1 cellular context compared by ENCODE assay signal in the genomic region with DNA sequence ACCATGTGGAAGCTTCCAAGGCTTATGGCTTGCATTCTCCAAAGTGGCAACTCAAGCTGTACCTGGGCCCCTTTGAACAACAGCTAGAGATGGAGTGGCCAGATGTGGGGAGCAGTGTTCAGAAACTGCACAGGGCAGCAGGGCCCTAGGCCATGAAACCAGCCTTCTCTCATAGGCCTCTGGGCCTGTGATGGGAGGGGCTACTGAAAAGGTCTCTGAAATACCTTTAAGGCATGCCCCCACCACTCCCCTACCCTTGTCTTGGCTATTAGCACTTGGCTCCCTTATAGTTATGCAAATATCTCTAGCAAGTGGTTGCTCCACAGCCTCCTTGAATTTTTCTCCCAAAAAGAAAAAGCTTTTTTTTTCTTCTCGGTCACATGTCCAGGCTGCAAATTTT.
TF ChIP-seq lines count a peak whose summit lies in the region.

No MANE protein-coding gene starts in this region.

TF ChIP-seq in GM23338, 12 proteins besides CTCF, POLR2A, EP300 and RAD21 (continued from another document):
- TF ChIP-seq POLR2AphosphoS5 (IDR thresholded peaks at IDR 0.05; ENCODE audit: low read depth): no peak
- TF ChIP-seq CREB1 (CRISPR knock-in tag; IDR thresholded peaks at IDR 0.05; ENCODE audit: low read depth): no peak
